In genomic region chr22:20864186-20864908, GRCh38 we compare ENCODE assay signal across 22 cellular contexts. TPM values are rescaled to one million over a fixed set of nuclear protein-coding genes. Genes with fewer than 3 reads are reported as not detected.
A peak's percentile ranks its signal among the peaks of the same experiment; 100 is the strongest.
DNase-seq lines count a peak whose midpoint lies in the region; ATAC-seq and TF ChIP-seq lines count a peak whose summit lies in the region.
"Had no signal": no experiment of that assay in that cellular context is flagged by ENCODE, and none has a peak within 500 bp of the region (broad histone marks: within the 10 kb centered on the region; RNA-seq: fewer than 3 reads in every experiment).

No MANE protein-coding gene starts in this region.

- H3K4me3 Mint-ChIP-seq in GM23338: no peak overlapping the region
- no peak overlapping the region for H3K4me3 Mint-ChIP-seq in stimulated activated memory B cell treated with anti-CD40 and anti-IgM and Interleukin-4, amounts not matched to agents 10 μg/mL and 1 μg/mL and 100 μg/mL, for 72 hours
- H3K4me3 Mint-ChIP-seq: activated CD8-positive, alpha-beta memory T cell treated with anti-CD3 and anti-CD28 coated beads, Interleukin-2, amount 10 ng/mL, durations not matched to agents 7 days and 5 days; activated naive CD8-positive, alpha-beta T cell treated with anti-CD3 and anti-CD28 coated beads, Interleukin-2, amount 50 U/mL, for 24 hours had no signal

- no peaks in the 10 kb centered on the region for H4K20me1 ChIP-seq in GM23338 (replicated peaks; ENCODE audit: insufficient read depth)

- H3K36me3 Mint-ChIP-seq in GM23338 (ENCODE audit: low read depth): no peaks in the 10 kb centered on the region
- H3K36me3 Mint-ChIP-seq in stimulated activated memory B cell treated with anti-CD40 and anti-IgM and Interleukin-4, amounts not matched to agents 10 μg/mL and 1 μg/mL and 100 μg/mL, for 72 hours: peaks cover 24% of the 10 kb centered on the region

- H3K79me2 ChIP-seq in GM23338 (replicated peaks; ENCODE audit: insufficient read depth): no peaks in the 10 kb centered on the region

- H3K9me2 ChIP-seq in GM23338 (ENCODE audit: insufficient read depth): no peaks in the 10 kb centered on the region

- H3K36me3 ChIP-seq in GM23338 (ENCODE audit: insufficient read depth) (no peaks in the 10 kb centered on the region), skeletal muscle satellite cell (ENCODE audit: insufficient read depth, low read length) (peaks cover 7% of the 10 kb centered on the region)
- H3K36me3 ChIP-seq: breast epithelium, colonic mucosa had no signal

- H2AFZ ChIP-seq in GM23338: no peak overlapping the region

- H3K9me3 Mint-ChIP-seq in GM23338: no peaks in the 10 kb centered on the region
- H3K9me3 Mint-ChIP-seq in stimulated activated memory B cell treated with anti-CD40 and anti-IgM and Interleukin-4, amounts not matched to agents 10 μg/mL and 1 μg/mL and 100 μg/mL, for 72 hours: no peaks in the 10 kb centered on the region
- H3K9me3 Mint-ChIP-seq: activated naive CD8-positive, alpha-beta T cell treated with anti-CD3 and anti-CD28 coated beads, Interleukin-2, amount 50 U/mL, for 24 hours; nephron had no signal

- no peaks in the 10 kb centered on the region; the same call in 1 of the 2 replicates for H3F3A ChIP-seq in GM23338 (replicated peaks; ENCODE audit: low read depth)

- no peak overlapping the region for H3K9ac ChIP-seq in skeletal muscle satellite cell (ENCODE audit: low read depth, low read length)

- H3K27me3 ChIP-seq in GM23338 (ENCODE audit: insufficient read depth): no peaks in the 10 kb centered on the region
- no peaks in the 10 kb centered on the region for H3K27me3 ChIP-seq in skeletal muscle satellite cell (ENCODE audit: control insufficient read depth, insufficient read depth, low read length)
- H3K27me3 ChIP-seq: breast epithelium, colonic mucosa, testis had no signal

- H3K4me2 ChIP-seq in GM23338 (no peak overlapping the region), skeletal muscle satellite cell (ENCODE audit: low read length) (peak overlapping the region; percentile 9)

- no peaks in the 10 kb centered on the region for H3K9me3 ChIP-seq in skeletal muscle satellite cell (replicated peaks; ENCODE audit: low read length)
- H3K9me3 ChIP-seq: breast epithelium, colonic mucosa, testis had no signal

- H3K4me1 ChIP-seq in GM23338 (ENCODE audit: insufficient read depth): no peaks in the 10 kb centered on the region
- peaks cover 24% of the 10 kb centered on the region for H3K4me1 ChIP-seq in skeletal muscle satellite cell (ENCODE audit: control insufficient read depth, insufficient read depth, low read length)

- peaks cover 10% of the 10 kb centered on the region for H3K27me3 Mint-ChIP-seq in GM23338 (ENCODE audit: insufficient read depth, low read depth, poor library complexity)
- no peaks in the 10 kb centered on the region for H3K27me3 Mint-ChIP-seq in stimulated activated memory B cell treated with anti-CD40 and anti-IgM and Interleukin-4, amounts not matched to agents 10 μg/mL and 1 μg/mL and 100 μg/mL, for 72 hours
- H3K27me3 Mint-ChIP-seq: activated CD8-positive, alpha-beta memory T cell treated with anti-CD3 and anti-CD28 coated beads, Interleukin-2, amount 10 ng/mL, durations not matched to agents 7 days and 5 days; activated naive CD8-positive, alpha-beta T cell treated with anti-CD3 and anti-CD28 coated beads, Interleukin-2, amount 50 U/mL, for 24 hours had no signal

- H3K27ac ChIP-seq in GM23338 (ENCODE audit: low read depth): 0 out of 2 replicates have a peak overlapping the region, but pooled peaks have one; percentile 39
- H3K27ac ChIP-seq: colonic mucosa, testis had no signal

- DNase-seq in GM23338 (ENCODE audit: low spot score): no peak
- peak; percentile 90 for DNase-seq in MV-4-11 (lab: John Stamatoyannopoulos, UW)
- DNase-seq in fibroblast of villous mesenchyme (ENCODE audit: low read depth): peak; percentile 72
- DNase-seq in activated CD4-positive, alpha-beta T cell treated with anti-CD3 and anti-CD28 coated beads, Interleukin-2, amount 50 U/mL, for 4 hours: no peak
- no peak for DNase-seq in central memory CD4-positive, alpha-beta T cell
- DNase-seq: activated CD8-positive, alpha-beta memory T cell treated with anti-CD3 and anti-CD28 coated beads, Interleukin-2, amount 10 ng/mL, durations not matched to agents 7 days and 5 days; activated naive CD8-positive, alpha-beta T cell treated with anti-CD3 and anti-CD28 coated beads, Interleukin-2, amount 50 U/mL, for 24 hours; colonic mucosa; COR-L47; DMS79; KG1; left cardiac atrium; mesendoderm; NCI-H1048; NCI-H187 treated with DMSO at 0.1 percent for 48 hours; NCI-H69; SW 1271; testis had no signal

- no peak overlapping the region for H3K27ac Mint-ChIP-seq in GM23338
- no peak overlapping the region for H3K27ac Mint-ChIP-seq in stimulated activated memory B cell treated with anti-CD40 and anti-IgM and Interleukin-4, amounts not matched to agents 10 μg/mL and 1 μg/mL and 100 μg/mL, for 72 hours
- H3K27ac Mint-ChIP-seq: activated CD8-positive, alpha-beta memory T cell treated with anti-CD3 and anti-CD28 coated beads, Interleukin-2, amount 10 ng/mL, durations not matched to agents 7 days and 5 days; activated naive CD8-positive, alpha-beta T cell treated with anti-CD3 and anti-CD28 coated beads, Interleukin-2, amount 50 U/mL, for 24 hours; nephron had no signal

- H3K4me3 ChIP-seq in GM23338: no peak overlapping the region
- no peak overlapping the region for H3K4me3 ChIP-seq in fibroblast of villous mesenchyme (ENCODE audit: low read depth, low read length)
- no peak overlapping the region for H3K4me3 ChIP-seq in skeletal muscle satellite cell (ENCODE audit: low read length)
- H3K4me3 ChIP-seq: breast epithelium, colonic mucosa, testis had no signal

- TF ChIP-seq CTCF in GM23338 (conservative IDR thresholded peaks at IDR 0.05; ENCODE audit: low read depth in 2 of 2) (no peak), fibroblast of villous mesenchyme (IDR thresholded peaks at IDR 0.05; ENCODE audit: insufficient read depth, low read depth, low read length) (no peak)

- ATAC-seq in GM23338: no peak
- no peak for ATAC-seq in stimulated activated memory B cell treated with anti-CD40 and anti-IgM and Interleukin-4, amounts not matched to agents 10 μg/mL and 1 μg/mL and 100 μg/mL, for 72 hours
- ATAC-seq: activated CD8-positive, alpha-beta memory T cell treated with anti-CD3 and anti-CD28 coated beads, Interleukin-2, amount 10 ng/mL, durations not matched to agents 7 days and 5 days; activated naive CD8-positive, alpha-beta T cell treated with anti-CD3 and anti-CD28 coated beads, Interleukin-2, amount 50 U/mL, for 24 hours; left cardiac atrium had no signal

- H3K4me1 Mint-ChIP-seq in GM23338: peaks cover 10% of the 10 kb centered on the region; the same call in 1 of the 3 replicates
- peaks cover 27% of the 10 kb centered on the region for H3K4me1 Mint-ChIP-seq in stimulated activated memory B cell treated with anti-CD40 and anti-IgM and Interleukin-4, amounts not matched to agents 10 μg/mL and 1 μg/mL and 100 μg/mL, for 72 hours

TF ChIP-seq in GM23338, 12 proteins besides CTCF, POLR2A, EP300 and RAD21 (continues in another document):
- TF ChIP-seq EZH2phosphoT487 (IDR thresholded peaks at IDR 0.05; ENCODE audit: unreplicated experiment) (no peak), POLR2AphosphoS5 (IDR thresholded peaks at IDR 0.05; ENCODE audit: low read depth) (no peak), ETS1 (IDR thresholded peaks at IDR 0.05) (no peak), ZNF114 (CRISPR knock-in tag; IDR thresholded peaks at IDR 0.05) (no peak), JUNB (IDR thresholded peaks at IDR 0.05; ENCODE audit: unreplicated experiment) (no peak), EZH2 (IDR thresholded peaks at IDR 0.05; ENCODE audit: low read depth, unreplicated experiment) (no peak), ZNF331 (CRISPR knock-in tag; IDR thresholded peaks at IDR 0.05; ENCODE audit: low read depth) (no peak)

RNA-seq across cellular contexts. Expression of gene SNAP29, which starts 5.5 kb away (rescaled TPM):
- 8.2 and 10.2 TPM in 2 replicates for total RNA-seq in GM23338 (2014; rRNA removed; shearing (Covaris generic))
- polyA plus RNA-seq in GM23338 (2016; fragmentation: Nextera tagmentation; extraction: Ambion mirVana): 20.8 and 22.9 TPM in 2 replicates
- total RNA-seq in fibroblast of villous mesenchyme: 13.2 and 14.7 TPM in 2 replicates
- total RNA-seq in skeletal muscle satellite cell (2012; rRNA removed): 8.3 and 9.4 TPM in 2 replicates

RNA-seq across cellular contexts. Expression of gene PI4KA, which starts 5.7 kb away (rescaled TPM):
- 37.2 and 38.1 TPM in 2 replicates for total RNA-seq in GM23338 (2014; rRNA removed; shearing (Covaris generic))
- polyA plus RNA-seq in GM23338 (2016; fragmentation: Nextera tagmentation; extraction: Ambion mirVana): 13.0 and 17.1 TPM in 2 replicates
- total RNA-seq in fibroblast of villous mesenchyme: 65.7 and 73.4 TPM in 2 replicates
- 30.2 and 33.9 TPM in 2 replicates for total RNA-seq in skeletal muscle satellite cell (2012; rRNA removed)

RNA-seq across cellular contexts. Expression of gene CRKL, which starts 52.9 kb away (rescaled TPM):
- 97.6 and 104 TPM in 2 replicates for total RNA-seq in GM23338 (2014; rRNA removed; shearing (Covaris generic))
- 39.5 and 40.7 TPM in 2 replicates for polyA plus RNA-seq in GM23338 (2016; fragmentation: Nextera tagmentation; extraction: Ambion mirVana)
- total RNA-seq in fibroblast of villous mesenchyme: 40.3 and 57.4 TPM in 2 replicates
- 36.2 and 45.0 TPM in 2 replicates for total RNA-seq in skeletal muscle satellite cell (2012; rRNA removed)

Comparison
In these comparisons a context has a peak if more than half of its experiments do, and no peak if none do; other contexts are left out.
1. DNase-seq: peak in MV-4-11 (single experiment) and fibroblast of villous mesenchyme (single experiment); none in GM23338 (single experiment), activated CD4-positive, alpha-beta T cell treated with anti-CD3 and anti-CD28 coated beads, Interleukin-2, amount 50 U/mL, for 4 hours (0 of 2) and central memory CD4-positive, alpha-beta T cell (single experiment).